ENCODE assay signal across 12 cellular contexts in genomic region chr1:59673575-59674467, GRCh38.
DNase-seq lines count a peak whose midpoint lies in the region; ATAC-seq, FAIRE-seq and TF ChIP-seq lines count a peak whose summit lies in the region.
"Had no signal": no experiment of that assay in that cellular context is flagged by ENCODE, and none has a peak within 500 bp of the region (broad histone marks: within the 10 kb centered on the region; RNA-seq: fewer than 3 reads in every experiment).

No MANE protein-coding gene starts in this region.

- H3K27ac ChIP-seq in foreskin keratinocyte (peak overlapping the region; percentile 94), uterus (peak overlapping the region; percentile 84 to 90)
- H3K27ac ChIP-seq: parathyroid adenoma had no signal

- no peaks in the 10 kb centered on the region for H3K9me3 ChIP-seq in uterus

- H3K36me3 Mint-ChIP-seq in osteocyte (ENCODE audit: unreplicated experiment): no peaks in the 10 kb centered on the region

- H3K36me3 ChIP-seq in uterus: no peaks in the 10 kb centered on the region

- no peak for TF ChIP-seq POLR2A in uterus (IDR thresholded peaks at IDR 0.05)

- no peak overlapping the region for H3K4me3 Mint-ChIP-seq in osteocyte (ENCODE audit: unreplicated experiment)
- H3K4me3 Mint-ChIP-seq: activated B cell treated with CpG ODN at 0.5 μM for 24 hours had no signal

- ATAC-seq in Right ventricle myocardium inferior: no peak
- no peak for ATAC-seq in left cardiac atrium
- ATAC-seq in foreskin keratinocyte: peak; percentile 81

- H3K27me3 ChIP-seq in foreskin keratinocyte (no peaks in the 10 kb centered on the region), uterus (no peaks in the 10 kb centered on the region)

- peaks cover 46% of the 10 kb centered on the region for H3K4me1 Mint-ChIP-seq in osteocyte (ENCODE audit: unreplicated experiment)

- intact Hi-C loops in Right ventricle myocardium inferior (cut with DNase I) (no loop called here), left cardiac atrium (cut with DNase I) (no loop called here), uterus (cut with DNase I; ENCODE audit: low total_unique reads) (no loop called here)

- DNase-seq in Right ventricle myocardium inferior (ENCODE audit: missing footprints) (peak; percentile 58), left cardiac atrium (no peak), foreskin keratinocyte (peak; percentile 98 to 99), osteocyte (ENCODE audit: extremely low spot score, unreplicated experiment) (no peak), uterus (peak; percentile 57 to 74), GM13976 (ENCODE audit: low spot score) (no peak), D721Med (ENCODE audit: insufficient read length, low spot score) (no peak)
- no peak for DNase-seq in effector CD4-positive, alpha-beta T cell
- DNase-seq: activated B cell treated with CpG ODN at 0.5 μM for 24 hours, cortex of kidney, NCI-H1436 had no signal

- H3K4me3 ChIP-seq in uterus: no peak overlapping the region

- H3K9me3 Mint-ChIP-seq in osteocyte (ENCODE audit: unreplicated experiment): peaks cover 7% of the 10 kb centered on the region
- H3K9me3 Mint-ChIP-seq: activated B cell treated with CpG ODN at 0.5 μM for 24 hours had no signal

- peak overlapping the region; percentile 50 for H3K27ac Mint-ChIP-seq in osteocyte (ENCODE audit: unreplicated experiment)
- H3K27ac Mint-ChIP-seq: activated B cell treated with CpG ODN at 0.5 μM for 24 hours had no signal

- peaks cover 39% of the 10 kb centered on the region for H3K4me1 ChIP-seq in foreskin keratinocyte
- peaks cover 8 to 9% of the 10 kb centered on the region in 2 donors for H3K4me1 ChIP-seq in uterus
- H3K4me1 ChIP-seq: parathyroid adenoma had no signal

- in situ Hi-C loops in GM13976 (cut with MboI; ENCODE audit: low sequenced_read_pairs, unreplicated experiment): no loop called here

- no peak for TF ChIP-seq CTCF in foreskin keratinocyte (conservative IDR thresholded peaks at IDR 0.05)
- TF ChIP-seq CTCF in osteocyte (IDR thresholded peaks at IDR 0.05): no peak
- TF ChIP-seq CTCF in uterus (IDR thresholded peaks at IDR 0.05): no peak
- TF ChIP-seq CTCF in GM13976 (IDR thresholded peaks at IDR 0.05; ENCODE audit: borderline replicate concordance, control extremely low read depth, extremely low read depth, insufficient read depth, missing control alignments): no peak
- TF ChIP-seq CTCF in D721Med (IDR thresholded peaks at IDR 0.05; ENCODE audit: insufficient read depth, missing control alignments): no peak

- FAIRE-seq in D721Med (lab: Jason Lieb, UNC): no peak

- no peaks in the 10 kb centered on the region for H3K27me3 Mint-ChIP-seq in osteocyte (ENCODE audit: unreplicated experiment)
- H3K27me3 Mint-ChIP-seq: activated B cell treated with CpG ODN at 0.5 μM for 24 hours had no signal

Comparison
In these comparisons a context has a peak if more than half of its experiments do, and no peak if none do; other contexts are left out.
1. DNase-seq: peak in Right ventricle myocardium inferior (single experiment), foreskin keratinocyte (2 of 2) and uterus (2 of 2); none in left cardiac atrium (single experiment), osteocyte (single experiment), GM13976 (single experiment), D721Med (single experiment) and effector CD4-positive, alpha-beta T cell (single experiment).